In the genomic region with DNA sequence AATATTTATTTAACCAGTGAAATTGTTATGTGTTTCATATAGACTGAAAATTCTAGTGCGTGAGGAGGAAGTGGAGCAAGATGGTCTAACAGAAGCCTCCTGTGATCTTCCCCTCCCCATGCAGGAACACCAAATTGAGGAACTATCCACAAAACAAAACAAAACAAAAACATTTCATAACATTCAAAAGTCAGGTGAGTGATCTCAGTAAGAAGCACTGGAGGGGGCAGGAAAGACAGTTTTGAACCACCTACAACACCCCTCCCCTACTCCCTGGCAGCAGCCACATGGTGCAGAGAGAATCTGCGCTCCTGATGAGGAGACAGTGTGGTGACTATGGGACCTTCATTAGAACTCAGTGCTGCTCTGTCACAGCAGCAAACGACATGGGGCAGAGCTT, we compare ENCODE assay signal across 1 cellular context.
TF ChIP-seq lines count a peak whose summit lies in the region.

No MANE protein-coding gene starts in this region.

TF ChIP-seq in K562, 482 proteins besides CTCF, POLR2A, EP300 and RAD21 (continued from another document):
- TF ChIP-seq RCOR1 (IDR thresholded peaks at IDR 0.05; ENCODE audit: borderline replicate concordance in 1 of 2, low read depth in 2 of 2, low read length in 2 of 2) (no peak), ZNF766 (CRISPR knock-in tag; conservative IDR thresholded peaks at IDR 0.05) (no peak), IRF2 (CRISPR knock-in tag; IDR thresholded peaks at IDR 0.05) (no peak), SNRNP70 (optimal IDR thresholded peaks at IDR 0.05; ENCODE audit: low read depth, low read length) (no peak), TCF7 (IDR thresholded peaks at IDR 0.05; ENCODE audit: borderline replicate concordance) (no peak), MTF1 (CRISPR knock-in tag; IDR thresholded peaks at IDR 0.05; ENCODE audit: borderline replicate concordance) (no peak)
- TF ChIP-seq, protein P1, sequence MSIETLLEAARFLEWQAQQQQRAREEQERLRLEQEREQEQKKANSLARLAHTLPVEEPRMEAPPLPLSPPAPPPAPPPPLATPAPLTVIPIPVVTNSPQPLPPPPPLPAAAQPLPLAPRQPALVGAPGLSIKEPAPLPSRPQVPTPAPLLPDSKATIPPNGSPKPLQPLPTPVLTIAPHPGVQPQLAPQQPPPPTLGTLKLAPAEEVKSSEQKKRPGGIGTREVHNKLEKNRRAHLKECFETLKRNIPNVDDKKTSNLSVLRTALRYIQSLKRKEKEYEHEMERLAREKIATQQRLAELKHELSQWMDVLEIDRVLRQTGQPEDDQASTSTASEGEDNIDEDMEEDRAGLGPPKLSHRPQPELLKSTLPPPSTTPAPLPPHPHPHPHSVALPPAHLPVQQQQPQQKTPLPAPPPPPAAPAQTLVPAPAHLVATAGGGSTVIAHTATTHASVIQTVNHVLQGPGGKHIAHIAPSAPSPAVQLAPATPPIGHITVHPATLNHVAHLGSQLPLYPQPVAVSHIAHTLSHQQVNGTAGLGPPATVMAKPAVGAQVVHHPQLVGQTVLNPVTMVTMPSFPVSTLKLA (conservative IDR thresholded peaks at IDR 0.05) = no peak
TF ChIP-seq in K562: peak in this region for 0.
